8 cellular contexts compared by ENCODE assay signal in genomic region chr20:5000263-5001173, GRCh38. TPM values are rescaled to one million over a fixed set of nuclear protein-coding genes. Genes with fewer than 3 reads are reported as not detected.
DNase-seq lines count a peak whose midpoint lies in the region; ATAC-seq and TF ChIP-seq lines count a peak whose summit lies in the region.

No MANE protein-coding gene starts in this region.

- peak in 1 of 2 donors; percentile 32 for TF ChIP-seq POLR2A in thyroid gland (IDR thresholded peaks at IDR 0.05)

- intact Hi-C loops in thyroid gland (cut with DNase I) = no loop called here

- CTCF ChIA-PET in AG04449 (lab: Yijun Ruan, JAX) = interaction anchor here (1.0 to 3.3 kb wide), 3 partner anchors 20 to 259 kb away, joined by 3 to 12 read pairs (median 3); no protein-coding TSS in a partner anchor
- CTCF ChIA-PET in activated CD8-positive, alpha-beta T cell treated with anti-CD3 and anti-CD28 coated beads, Interleukin-2, amount 10 ng/mL, durations not matched to agents 7 days and 5 days (lab: Charles Lee) = interaction anchor here (1.0 to 3.6 kb wide), 3 partner anchors 27 to 101 kb away, joined by 3 to 12 read pairs (median 8); no protein-coding TSS in a partner anchor

- POLR2A ChIA-PET in AG04449 (lab: Yijun Ruan, JAX) = no interaction called here
- POLR2A ChIA-PET in activated CD8-positive, alpha-beta T cell treated with anti-CD3 and anti-CD28 coated beads, Interleukin-2, amount 10 ng/mL, durations not matched to agents 7 days and 5 days (lab: Charles Lee) = interaction anchor here (1.0 to 1.4 kb wide), 3 partner anchors 39 to 187 kb away, joined by 3 to 7 read pairs (median 3); partner anchors contain the start of gene CDS2

- H3K36me3 Mint-ChIP-seq in activated CD8-positive, alpha-beta T cell treated with anti-CD3 and anti-CD28 coated beads, Interleukin-2, amount 10 ng/mL, durations not matched to agents 7 days and 5 days (ENCODE audit: low read depth) = peaks cover 9% of the 10 kb centered on the region

- H3K27ac Mint-ChIP-seq in activated CD8-positive, alpha-beta T cell treated with anti-CD3 and anti-CD28 coated beads, Interleukin-2, amount 10 ng/mL, durations not matched to agents 7 days and 5 days = peak overlapping the region; percentile 78

- H3K4me3 Mint-ChIP-seq in activated CD8-positive, alpha-beta T cell treated with anti-CD3 and anti-CD28 coated beads, Interleukin-2, amount 10 ng/mL, durations not matched to agents 7 days and 5 days = peak overlapping the region; percentile 84

- peak overlapping the region; percentile 71 for H3K4me3 ChIP-seq in AG04449 (ENCODE audit: low read depth, low read length)
- peak overlapping the region; percentile 73 for H3K4me3 ChIP-seq in epithelial cell of proximal tubule (ENCODE audit: low read depth, low read length)
- peak overlapping the region; percentile 4 to 88 (median 88) for H3K4me3 ChIP-seq in thyroid gland (replicated peaks in 1 of 3)

- H3K9me3 Mint-ChIP-seq in activated CD8-positive, alpha-beta T cell treated with anti-CD3 and anti-CD28 coated beads, Interleukin-2, amount 10 ng/mL, durations not matched to agents 7 days and 5 days (ENCODE audit: insufficient read depth) = no peaks in the 10 kb centered on the region

- 2 to 4% methylated on average over 44 to 48 of the region's 53 CpGs for WGBS in thyroid gland, 2 donors

- no peaks in the 10 kb centered on the region for H3K36me3 ChIP-seq in thyroid gland

- peaks cover 11 to 29% of the 10 kb centered on the region in 2 donors for H3K4me1 ChIP-seq in thyroid gland

- TF ChIP-seq CTCF in AG04449 (IDR thresholded peaks at IDR 0.05; ENCODE audit: insufficient read depth, low read length, missing control alignments) (no peak), epithelial cell of proximal tubule (conservative IDR thresholded peaks at IDR 0.05; ENCODE audit: low read depth, low read length) (no peak), thyroid gland (IDR thresholded peaks at IDR 0.05) (no peak)

- peaks cover 10% of the 10 kb centered on the region for H3K27me3 Mint-ChIP-seq in activated CD8-positive, alpha-beta T cell treated with anti-CD3 and anti-CD28 coated beads, Interleukin-2, amount 10 ng/mL, durations not matched to agents 7 days and 5 days (ENCODE audit: low read depth)

- H3K27ac ChIP-seq in thyroid gland = peak overlapping the region in 2 of 3 donors; percentile 14 to 25

- no peaks in the 10 kb centered on the region for H3K9me3 ChIP-seq in thyroid gland

- DNase-seq in AG04449 (ENCODE audit: low read depth, low spot score) = no peak
- DNase-seq in NAMALWA (ENCODE audit: low spot score) = peak; percentile 29
- DNase-seq in activated CD8-positive, alpha-beta T cell treated with anti-CD3 and anti-CD28 coated beads, Interleukin-2, amount 10 ng/mL, durations not matched to agents 7 days and 5 days = peak; percentile 26
- no peak for DNase-seq in epithelial cell of proximal tubule (ENCODE audit: low read depth)
- peak; percentile 40 for DNase-seq in mucosa of gallbladder (ENCODE audit: low spot score)
- DNase-seq in thyroid gland = peak; percentile 54 to 55
- no peak for DNase-seq in Kasumi-1 (lab: John Stamatoyannopoulos, UW)

- peak; percentile 26 for ATAC-seq in GM18868 (IDR thresholded peaks at IDR 0.05; ENCODE audit: unreplicated experiment)
- ATAC-seq in activated CD8-positive, alpha-beta T cell treated with anti-CD3 and anti-CD28 coated beads, Interleukin-2, amount 10 ng/mL, durations not matched to agents 7 days and 5 days = peak; percentile 68

- H3K4me1 Mint-ChIP-seq in activated CD8-positive, alpha-beta T cell treated with anti-CD3 and anti-CD28 coated beads, Interleukin-2, amount 10 ng/mL, durations not matched to agents 7 days and 5 days (ENCODE audit: low read depth) = peaks cover 29% of the 10 kb centered on the region

- no peaks in the 10 kb centered on the region for H3K27me3 ChIP-seq in thyroid gland

RNA-seq across cellular contexts. Expression of gene SLC23A2, which starts 0.8 kb away (rescaled TPM):
- total RNA-seq in activated CD8-positive, alpha-beta T cell treated with anti-CD3 and anti-CD28 coated beads, Interleukin-2, amount 10 ng/mL, durations not matched to agents 7 days and 5 days = 10 to 100 TPM; 14.7 to 16.7 TPM
- 5.3 and 9.3 TPM in 2 replicates for total RNA-seq in epithelial cell of proximal tubule
- 15.1 TPM for total RNA-seq in mucosa of gallbladder
- 10 to 100 TPM; 36.3 to 67.1 (median 53.7) TPM for total RNA-seq in thyroid gland

Comparison
In these comparisons a context has a peak if more than half of its experiments do, and no peak if none do; other contexts are left out.
1. DNase-seq: peak in NAMALWA (single experiment), activated CD8-positive, alpha-beta T cell treated with anti-CD3 and anti-CD28 coated beads, Interleukin-2, amount 10 ng/mL, durations not matched to agents 7 days and 5 days (single experiment), mucosa of gallbladder (single experiment) and thyroid gland (2 of 2); none in AG04449 (single experiment), epithelial cell of proximal tubule (single experiment) and Kasumi-1 (0 of 2).
2. Peak in every context shown above with its lines, with median percentiles within 50 percentile points of each other: H3K4me3 ChIP-seq.